Comparison of ENCODE assay signal across 1 cellular context in genomic region chr7:97104719-97105129, GRCh38.
TF ChIP-seq lines count a peak whose summit lies in the region.

No MANE protein-coding gene starts in this region.

TF ChIP-seq in K562, 482 proteins besides CTCF, POLR2A, EP300 and RAD21 (continued from another document):
- peak; percentile 96 for TF ChIP-seq DEAF1 (CRISPR knock-in tag; IDR thresholded peaks at IDR 0.05)
- TF ChIP-seq KDM4B (IDR thresholded peaks at IDR 0.05; ENCODE audit: borderline replicate concordance in 2 of 2, low read depth in 1 of 2) = peak in 1 of 2 experiments; percentile 57; a peak in 1 of 4 replicates
- TF ChIP-seq MEIS2 (IDR thresholded peaks at IDR 0.05; ENCODE audit: partially characterized antibody) = peak; percentile 54
- peak; percentile 84; the same call in 1 of the 2 replicates for TF ChIP-seq ARID2 (IDR thresholded peaks at IDR 0.05)
- TF ChIP-seq ARNT (IDR thresholded peaks at IDR 0.05) = 0 out of 4 replicates have a peak, but pooled peaks of 1 of the 2 experiments have one; percentile 58
- TF ChIP-seq RB1 (IDR thresholded peaks at IDR 0.05; ENCODE audit: low read depth) = peak; percentile 23; the same call in 1 of the 2 replicates
- no peak for TF ChIP-seq ZNF444 (CRISPR knock-in tag; IDR thresholded peaks at IDR 0.05)
- no peak for TF ChIP-seq BRF2 (IDR thresholded peaks at IDR 0.05; ENCODE audit: borderline replicate concordance, insufficient read depth, insufficient read length)
- TF ChIP-seq ZBTB8A (IDR thresholded peaks at IDR 0.05; ENCODE audit: partially characterized antibody) = no peak
- no peak for TF ChIP-seq GMEB1 (CRISPR knock-in tag; IDR thresholded peaks at IDR 0.05)
- TF ChIP-seq CTBP1 (IDR thresholded peaks at IDR 0.05; ENCODE audit: borderline replicate concordance) = peak; percentile 38; the same call in 1 of the 2 replicates
- no peak for TF ChIP-seq UBTF (IDR thresholded peaks at IDR 0.05; ENCODE audit: borderline replicate concordance in 1 of 2, low read depth in 2 of 2, low read length in 2 of 2)
- TF ChIP-seq RBM14 (IDR thresholded peaks at IDR 0.05; ENCODE audit: borderline replicate concordance, insufficient read depth, low read depth, low read length) = no peak
- TF ChIP-seq XRCC5 (IDR thresholded peaks at IDR 0.05; ENCODE audit: low read depth, low read length) = peak; percentile 76; the same call in 1 of the 2 replicates
- TF ChIP-seq TCF7 (IDR thresholded peaks at IDR 0.05; ENCODE audit: borderline replicate concordance) = peak; percentile 96
- TF ChIP-seq GATA2 (CRISPR knock-in tag; IDR thresholded peaks at IDR 0.05) = 0 out of 2 replicates have a peak, but pooled peaks have one; percentile 34
- peak; percentile 66; the same call in 1 of the 2 replicates for TF ChIP-seq STAG1 (CRISPR knock-in tag; IDR thresholded peaks at IDR 0.05; ENCODE audit: borderline replicate concordance)
- peak; percentile 85 for TF ChIP-seq CBFB (CRISPR knock-in tag; IDR thresholded peaks at IDR 0.05)
- peak; percentile 51; the same call in 1 of the 2 replicates for TF ChIP-seq TCF7L2 (IDR thresholded peaks at IDR 0.05; ENCODE audit: low read depth, low read length)
- 0 out of 2 replicates have a peak, but pooled peaks have one; percentile 47 for TF ChIP-seq MYNN (IDR thresholded peaks at IDR 0.05)
- TF ChIP-seq MYNN (CRISPR knock-in tag; IDR thresholded peaks at IDR 0.05) = no peak
- peak; percentile 95 for TF ChIP-seq SMC3 (conservative IDR thresholded peaks at IDR 0.05; ENCODE audit: insufficient read depth, low read depth, low read length)
- TF ChIP-seq ZNF239 (CRISPR knock-in tag; IDR thresholded peaks at IDR 0.05) = peak; percentile 16; the same call in 1 of the 2 replicates
- TF ChIP-seq GABPB1 (CRISPR knock-in tag; IDR thresholded peaks at IDR 0.05) = no peak
- TF ChIP-seq BCL6 (CRISPR knock-in tag; IDR thresholded peaks at IDR 0.05) = no peak
- TF ChIP-seq ZNF830 (CRISPR knock-in tag; IDR thresholded peaks at IDR 0.05) = no peak
- no peak for TF ChIP-seq FOSL1 (tag; conservative IDR thresholded peaks at IDR 0.05)
- TF ChIP-seq KLF16 (IDR thresholded peaks at IDR 0.05) = 0 out of 2 replicates have a peak, but pooled peaks have one; percentile 15
- no peak for TF ChIP-seq ZBTB17 (CRISPR knock-in tag; IDR thresholded peaks at IDR 0.05)
- peak; percentile 30 for TF ChIP-seq TOE1 (IDR thresholded peaks at IDR 0.05; ENCODE audit: borderline replicate concordance)
- TF ChIP-seq TOE1 (CRISPR knock-in tag; IDR thresholded peaks at IDR 0.05; ENCODE audit: borderline replicate concordance, low read depth) = no peak
- TF ChIP-seq LEF1 (IDR thresholded peaks at IDR 0.05) = peak; percentile 91
- peak; percentile 34; the same call in 1 of the 2 replicates for TF ChIP-seq JUND (IDR thresholded peaks at IDR 0.05; ENCODE audit: borderline replicate concordance, low read depth, low read length)
- TF ChIP-seq JUND (tag; IDR thresholded peaks at IDR 0.05; ENCODE audit: borderline replicate concordance, low read depth, low read length) = no peak; the same call in 2 of the 3 replicates
- TF ChIP-seq ATF1 (CRISPR knock-in tag; IDR thresholded peaks at IDR 0.05) = no peak
- TF ChIP-seq ATF1 (tag; IDR thresholded peaks at IDR 0.05) = 0 out of 2 replicates have a peak, but pooled peaks have one; percentile 12
- 0 out of 4 replicates have a peak, but pooled peaks of 1 of the 2 experiments have one; percentile 42 for TF ChIP-seq MAZ (CRISPR knock-in tag; conservative IDR thresholded peaks at IDR 0.05 in 1 of 2, IDR thresholded peaks at IDR 0.05 in 1 of 2)
- no peak for TF ChIP-seq CBFA2T3 (IDR thresholded peaks at IDR 0.05)
- 0 out of 2 replicates have a peak, but pooled peaks have one; percentile 21 for TF ChIP-seq LCOR (CRISPR knock-in tag; IDR thresholded peaks at IDR 0.05)
- TF ChIP-seq NFIC (IDR thresholded peaks at IDR 0.05) = peak; percentile 93
- peak in 1 of 3 experiments; percentile 33 for TF ChIP-seq YY1 (IDR thresholded peaks at IDR 0.05; ENCODE audit: borderline replicate concordance in 1 of 3, control insufficient read depth in 1 of 3, extremely low read depth in 1 of 3, insufficient read depth in 3 of 3, insufficient read length in 1 of 3, insufficient replicate concordance in 2 of 3, low read depth in 1 of 3, low read length in 2 of 3)
- TF ChIP-seq CBX5 (IDR thresholded peaks at IDR 0.05; ENCODE audit: borderline replicate concordance, low read depth) = peak; percentile 23; the same call in 1 of the 2 replicates
- no peak for TF ChIP-seq SNRNP70 (optimal IDR thresholded peaks at IDR 0.05; ENCODE audit: low read depth, low read length)
- no peak for TF ChIP-seq CHCHD3 (CRISPR knock-in tag; IDR thresholded peaks at IDR 0.05)
- peak; percentile 88 for TF ChIP-seq CC2D1A (IDR thresholded peaks at IDR 0.05)
- no peak for TF ChIP-seq PBX2 (CRISPR knock-in tag; IDR thresholded peaks at IDR 0.05; ENCODE audit: low read depth)
- peak; percentile 61 for TF ChIP-seq PBX2 (tag; conservative IDR thresholded peaks at IDR 0.05; ENCODE audit: low read depth)
- TF ChIP-seq L3MBTL2 (IDR thresholded peaks at IDR 0.05) = peak; percentile 69
- TF ChIP-seq NFATC3 (IDR thresholded peaks at IDR 0.05) = no peak
- peak; percentile 65 for TF ChIP-seq PKNOX1 (IDR thresholded peaks at IDR 0.05)
